ENCODE assay signal across 32 cellular contexts in genomic region chr1:187451238-187451637, GRCh38.
"Had no signal": no experiment of that assay in that cellular context is flagged by ENCODE, and none has a peak within 500 bp of the region (broad histone marks: within the 10 kb centered on the region; RNA-seq: fewer than 3 reads in every experiment).

No MANE protein-coding gene starts in this region.

- H3K9me3 ChIP-seq: Peyer's patch had no signal

- H3K4me3 ChIP-seq: Peyer's patch had no signal

- H3K36me3 ChIP-seq: brain microvascular endothelial cell, Peyer's patch had no signal

- H3K4me1 ChIP-seq: Peyer's patch had no signal

- DNase-seq: activated CD4-positive, alpha-beta T cell treated with anti-CD3 and anti-CD28 coated beads, Interleukin-2, amount 10 ng/mL, durations not matched to agents 24 days and 14 days; activated CD4-positive, alpha-beta T cell treated with anti-CD3 and anti-CD28 coated beads, Interleukin-2, amount 50 U/mL, for 4 hours; activated CD8-positive, alpha-beta T cell treated with anti-CD3 and anti-CD28 coated beads for 36 hours; activated effector memory CD4-positive, alpha-beta T cell treated with anti-CD3 and anti-CD28 coated beads, Interleukin-2, amount 50 U/mL, for 16 hours; activated naive CD4-positive, alpha-beta T cell; activated naive CD4-positive, alpha-beta T cell treated with anti-CD3 and anti-CD28 coated beads, Interleukin-2, amount 50 U/mL, for 16 hours; activated naive CD8-positive, alpha-beta T cell treated with anti-CD3 and anti-CD28 coated beads for 36 hours; activated T-cell treated with anti-CD3 and anti-CD28 coated beads, Interleukin-2, amount 50 U/mL, for 1 hour; activated T-cell treated with anti-CD3 and anti-CD28 coated beads, Interleukin-2, amount 50 U/mL, for 72 hours; amniotic stem cell; aorta; brain microvascular endothelial cell; central memory CD4-positive, alpha-beta T cell; NCI-H1105; NCI-H1436; NCI-H1694; NCI-H2081 treated with DMSO at 0.1 percent for 48 hours; NCI-H226; NCI-H446 treated with DMSO at 0.1 percent for 48 hours; NCI-H524; NCI-H69; NCI-H82; PC-3; RPMI8226; SIG-M5; T-helper 1 cell; T-helper 2 cell; T-helper 9 cell had no signal

- H3K27me3 ChIP-seq: brain microvascular endothelial cell, Peyer's patch had no signal

- FAIRE-seq: colon had no signal

- H3K27ac ChIP-seq: brain microvascular endothelial cell had no signal

- ATAC-seq: activated CD8-positive, alpha-beta T cell treated with anti-CD3 and anti-CD28 coated beads for 36 hours; activated T-cell treated with anti-CD3 and anti-CD28 coated beads, Interleukin-2, amount 50 U/mL, for 72 hours; activated T-helper 17 cell treated with anti-CD3 and anti-CD28 coated beads, Interleukin-2, amount 50 U/mL, for 72 hours; PC-3; SK-N-SH treated with all-trans-retinoic acid at 6 μM for 48 hours had no signal
